In genomic region chr2:241376808-241377207, GRCh38 we compare ENCODE assay signal across 1 cellular context.
TF ChIP-seq lines count a peak whose summit lies in the region.

No MANE protein-coding gene starts in this region.

TF ChIP-seq in HepG2, 621 proteins besides CTCF, POLR2A, EP300 and RAD21 (continued from another document):
- TF ChIP-seq ZNF280D (CRISPR knock-in tag; IDR thresholded peaks at IDR 0.05) (no peak), HMG20B (CRISPR knock-in tag; conservative IDR thresholded peaks at IDR 0.05) (no peak), RFX3 (CRISPR knock-in tag; IDR thresholded peaks at IDR 0.05) (no peak), RARG (CRISPR knock-in tag; IDR thresholded peaks at IDR 0.05; ENCODE audit: low read depth) (no peak), NFKB2 (CRISPR knock-in tag; IDR thresholded peaks at IDR 0.05; ENCODE audit: borderline replicate concordance) (no peak), RFXAP (CRISPR knock-in tag; IDR thresholded peaks at IDR 0.05; ENCODE audit: borderline replicate concordance) (no peak)
